ENCODE assay signal across 9 cellular contexts in the genomic region with DNA sequence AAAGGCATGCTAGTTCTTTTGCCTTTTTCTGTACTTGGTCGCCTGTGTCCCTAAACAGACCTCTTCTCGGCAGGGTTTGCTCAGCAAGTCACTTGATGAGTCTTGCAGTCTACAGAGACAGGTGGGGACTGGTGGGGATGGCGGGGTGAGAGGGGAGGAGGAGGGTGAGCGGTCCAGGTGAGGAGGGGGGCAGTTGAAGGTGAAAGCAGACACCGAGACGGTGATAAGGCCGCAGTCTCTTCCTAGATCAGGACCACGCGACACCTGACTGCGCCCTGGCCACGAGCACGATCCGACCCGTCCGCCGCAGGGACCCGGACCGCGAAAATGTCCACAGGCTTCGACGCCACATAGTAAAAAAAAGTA. TPM values are rescaled to one million over a fixed set of nuclear protein-coding genes. Genes with fewer than 3 reads are reported as not detected.
DNase-seq lines count a peak whose midpoint lies in the region; ATAC-seq lines count a peak whose summit lies in the region.
"Had no signal": no experiment of that assay in that cellular context is flagged by ENCODE, and none has a peak within 500 bp of the region (broad histone marks: within the 10 kb centered on the region; RNA-seq: fewer than 3 reads in every experiment).

No MANE protein-coding gene starts in this region.

- no peaks in the 10 kb centered on the region for H3K27me3 ChIP-seq in endocrine pancreas (ENCODE audit: control insufficient read depth, insufficient read depth, low read length)

- peak overlapping the region; percentile 78 for H3K4me3 ChIP-seq in endocrine pancreas (ENCODE audit: control insufficient read depth, insufficient read depth, low read length)

- POLR2A ChIA-PET in naive thymus-derived CD8-positive, alpha-beta T cell (lab: Charles Lee), result interaction anchor here (1.5 kb wide), 1 partner anchor 754 kb away, joined by 13 read pairs; the partner anchor contains the start of gene SDHAF3

- peak overlapping the region; percentile 88 for H3K4me3 Mint-ChIP-seq in T-helper 1 cell treated with Interleukin-12 subunit alpha and Interleukin-12 subunit beta and Interleukin-4 antibody, amounts not matched to agents 30 μg/mL and 1 μg/mL, for 36 hours
- peak overlapping the region; percentile 85 to 91 (median 87) for H3K4me3 Mint-ChIP-seq in naive thymus-derived CD8-positive, alpha-beta T cell

- H3K9ac ChIP-seq in endocrine pancreas (ENCODE audit: control insufficient read depth, insufficient read depth, low read length), result peak overlapping the region; percentile 96

- peaks cover 21% of the 10 kb centered on the region for H3K4me1 Mint-ChIP-seq in T-helper 1 cell treated with Interleukin-12 subunit alpha and Interleukin-12 subunit beta and Interleukin-4 antibody, amounts not matched to agents 30 μg/mL and 1 μg/mL, for 36 hours (ENCODE audit: low read depth)
- peaks cover 8 to 20% (median 15%) of the 10 kb centered on the region in 4 donors for H3K4me1 Mint-ChIP-seq in naive thymus-derived CD8-positive, alpha-beta T cell

- H3K4me1 ChIP-seq in endocrine pancreas (ENCODE audit: control insufficient read depth, insufficient read depth, low read length), result no peaks in the 10 kb centered on the region

- peaks cover 3% of the 10 kb centered on the region for H3K27me3 Mint-ChIP-seq in T-helper 1 cell treated with Interleukin-12 subunit alpha and Interleukin-12 subunit beta and Interleukin-4 antibody, amounts not matched to agents 30 μg/mL and 1 μg/mL, for 36 hours (ENCODE audit: low read depth)
- no peaks in the 10 kb centered on the region for H3K27me3 Mint-ChIP-seq in naive thymus-derived CD8-positive, alpha-beta T cell

- no peaks in the 10 kb centered on the region for H3K9me3 Mint-ChIP-seq in T-helper 1 cell treated with Interleukin-12 subunit alpha and Interleukin-12 subunit beta and Interleukin-4 antibody, amounts not matched to agents 30 μg/mL and 1 μg/mL, for 36 hours
- no peaks in the 10 kb centered on the region for H3K9me3 Mint-ChIP-seq in naive thymus-derived CD8-positive, alpha-beta T cell

- no peaks in the 10 kb centered on the region for H3K9me3 ChIP-seq in endocrine pancreas (ENCODE audit: control insufficient read depth, low read length)

- peaks cover 10% of the 10 kb centered on the region for H3K36me3 Mint-ChIP-seq in T-helper 1 cell treated with Interleukin-12 subunit alpha and Interleukin-12 subunit beta and Interleukin-4 antibody, amounts not matched to agents 30 μg/mL and 1 μg/mL, for 36 hours (ENCODE audit: low read depth)
- peaks cover 0 to 24% (median 9%) of the 10 kb centered on the region in 3 donors for H3K36me3 Mint-ChIP-seq in naive thymus-derived CD8-positive, alpha-beta T cell

- ATAC-seq in HG03060 (IDR thresholded peaks at IDR 0.05; ENCODE audit: low read depth, unreplicated experiment), result peak; percentile 4
- ATAC-seq in naive thymus-derived CD8-positive, alpha-beta T cell, result peak; percentile 26 to 30

- DNase-seq in NCI-H187 (lab: John Stamatoyannopoulos, UW) (peak; percentile 37 to 86), NCI-H187 treated with DMSO at 0.1 percent for 48 hours (lab: John Stamatoyannopoulos, UW) (no peak), cerebellar nuclear complex (lab: John Stamatoyannopoulos, UW) (no peak), ureter (ENCODE audit: low spot score) (no peak)
- DNase-seq in naive thymus-derived CD8-positive, alpha-beta T cell, result peak in 5 of 10 donors; percentile 1 to 67 (median 14)
- DNase-seq: DND-41 had no signal

- H3K36me3 ChIP-seq in endocrine pancreas (ENCODE audit: control insufficient read depth, insufficient read depth, low read length), result no peaks in the 10 kb centered on the region

- H3K27ac Mint-ChIP-seq in T-helper 1 cell treated with Interleukin-12 subunit alpha and Interleukin-12 subunit beta and Interleukin-4 antibody, amounts not matched to agents 30 μg/mL and 1 μg/mL, for 36 hours, result peak overlapping the region; percentile 85
- H3K27ac Mint-ChIP-seq in naive thymus-derived CD8-positive, alpha-beta T cell, result peak overlapping the region; percentile 75 to 95 (median 92)

RNA-seq across cellular contexts. Expression of gene ASNS, which starts 0.6 kb away (rescaled TPM):
- total RNA-seq in naive thymus-derived CD8-positive, alpha-beta T cell, result 10 to 100 TPM; 32.4 to 36.9 TPM
- 10 to 100 TPM; 18.0 to 26.7 (median 20.3) TPM for polyA plus RNA-seq in naive thymus-derived CD8-positive, alpha-beta T cell
- 133 TPM for total RNA-seq in ureter

Comparison
In these comparisons a context has a peak if more than half of its experiments do, and no peak if none do; other contexts are left out.
1. DNase-seq: peak in NCI-H187 (2 of 2); none in NCI-H187 treated with DMSO at 0.1 percent for 48 hours (single experiment), cerebellar nuclear complex (0 of 2) and ureter (single experiment).